8 cellular contexts compared by ENCODE assay signal in genomic region chr14:93207468-93208308, GRCh38. TPM values are rescaled to one million over a fixed set of nuclear protein-coding genes. Genes with fewer than 3 reads are reported as not detected.
DNase-seq lines count a peak whose midpoint lies in the region; ATAC-seq and TF ChIP-seq lines count a peak whose summit lies in the region.

No MANE protein-coding gene starts in this region.

- peaks cover 75% of the 10 kb centered on the region for H3K79me2 ChIP-seq in GM23248 (ENCODE audit: insufficient read depth)
- peaks cover 74% of the 10 kb centered on the region for H3K79me2 ChIP-seq in SK-N-SH (ENCODE audit: insufficient read depth)

- intact Hi-C loops in dorsolateral prefrontal cortex (cut with DNase I) = loop anchor here (1.0 to 10.0 kb wide), 8 partner anchors 22 to 413 kb away; partner anchors contain the start of genes BTBD7 (in 1 of the 2), GOLGA5 (in 1 of the 2), LYSET (in 1 of the 2) and MOAP1 (in 1 of the 2)
- intact Hi-C loops in right lobe of liver (cut with DNase I) = no loop called here

- H3K9me2 ChIP-seq in GM23248 (ENCODE audit: insufficient read depth) (no peaks in the 10 kb centered on the region), SK-N-SH (no peaks in the 10 kb centered on the region)

- POLR2A ChIA-PET in SK-N-SH (lab: Yijun Ruan, JAX) = interaction anchor here (0.6 to 3.6 kb wide), 3 partner anchors 14 to 459 kb away, joined by 3 to 19 read pairs (median 3); partner anchors contain the start of genes LGMN, LYSET and MOAP1

- H4K20me1 ChIP-seq in GM23248 (ENCODE audit: insufficient read depth) (no peaks in the 10 kb centered on the region), SK-N-SH (ENCODE audit: insufficient read depth) (no peaks in the 10 kb centered on the region)

- peak overlapping the region; percentile 99 for H3K4me2 ChIP-seq in GM23248 (ENCODE audit: unreplicated experiment)
- peak overlapping the region; percentile 84 for H3K4me2 ChIP-seq in SK-N-SH

- peak overlapping the region; percentile 83 for H2AFZ ChIP-seq in GM23248
- H2AFZ ChIP-seq in SK-N-SH (ENCODE audit: low read depth) = peak overlapping the region; percentile 85

- H3K36me3 ChIP-seq in GM23248 (ENCODE audit: low read depth) (peaks cover 3% of the 10 kb centered on the region; the same call in 1 of the 2 replicates), SK-N-SH (replicated peaks in 1 of 2; ENCODE audit: control insufficient read depth in 1 of 2, insufficient read depth in 2 of 2, low read length in 1 of 2) (peaks cover 18 to 31% of the 10 kb centered on the region in 2 experiments), right lobe of liver (peaks cover 0 to 23% (median 2%) of the 10 kb centered on the region in 4 donors)

- no peak for TF ChIP-seq POLR2A in right lobe of liver (IDR thresholded peaks at IDR 0.05)

- TF ChIP-seq EP300 in SK-N-SH (IDR thresholded peaks at IDR 0.05; ENCODE audit: borderline replicate concordance in 1 of 2, low read depth in 1 of 2, low read length in 1 of 2) = no peak

- H3K27ac ChIP-seq in GM23248 (peak overlapping the region; percentile 22), SK-N-SH (ENCODE audit: low read depth in 2 of 2, low read length in 1 of 2) (peak overlapping the region; percentile 63 to 77), dorsolateral prefrontal cortex (peak overlapping the region in 58 of 59 donors; percentile 2 to 94 (median 84)), right lobe of liver (peak overlapping the region; percentile 16 to 77 (median 30)), substantia nigra (ENCODE audit: low read depth, low read length, poor library complexity, severe bottlenecking) (peak overlapping the region; percentile 78)

- H3K27me3 ChIP-seq in GM23248 (replicated peaks; ENCODE audit: insufficient read depth) = no peaks in the 10 kb centered on the region
- no peaks in the 10 kb centered on the region for H3K27me3 ChIP-seq in SK-N-SH (ENCODE audit: insufficient read depth)
- H3K27me3 ChIP-seq in dorsolateral prefrontal cortex = no peaks in the 10 kb centered on the region
- H3K27me3 ChIP-seq in right lobe of liver = no peaks in the 10 kb centered on the region

- TF ChIP-seq RAD21 in SK-N-SH (IDR thresholded peaks at IDR 0.05; ENCODE audit: low read length) = peak; percentile 54

- in situ Hi-C loops in GM23248 (cut with MboI) = no loop called here

- H3K9me3 ChIP-seq in GM23248 (ENCODE audit: low read depth) (no peaks in the 10 kb centered on the region), SK-N-SH (no peaks in the 10 kb centered on the region), right lobe of liver (no peaks in the 10 kb centered on the region)

- peak; percentile 3 for DNase-seq in SKM-1 treated with dmso at 0.1 percent for 144 hours (lab: John Stamatoyannopoulos, UW; ENCODE audit: unreplicated experiment)
- DNase-seq in SKM-1 (lab: John Stamatoyannopoulos, UW; ENCODE audit: unreplicated experiment) = no peak
- peak; percentile 78 for DNase-seq in GM23248
- DNase-seq in Jurkat, Clone E6-1 (ENCODE audit: low read depth, low spot score) = no peak
- peak; percentile 79 for DNase-seq in SK-N-SH
- peak in 7 of 10 donors; percentile 39 to 62 (median 50) for DNase-seq in dorsolateral prefrontal cortex
- peak in 1 of 3 donors; percentile 65 for DNase-seq in right lobe of liver
- peak in 38 of 49 donors; percentile 6 to 77 (median 63) for DNase-seq in substantia nigra (lab: John Stamatoyannopoulos, UW)

- WGBS in GM23248 (ENCODE audit: low coverage in 1 of 2, low lambda C conversion rate in 2 of 2, missing lambda C conversion rate in 2 of 2), 2 experiments = 1 to 2% methylated on average over 12 to 23 of the region's 23 CpGs
- under 1% methylated on average over 11 of the region's 23 CpGs for WGBS in SK-N-SH (ENCODE audit: low lambda C conversion rate)
- WGBS in right lobe of liver (ENCODE audit: insufficient coverage, low coverage, low lambda C conversion rate, missing lambda C conversion rate) = 0% methylated on average over 19 of the region's 23 CpGs

- H3F3A ChIP-seq in GM23248 (ENCODE audit: insufficient read depth) (peaks cover 22% of the 10 kb centered on the region), SK-N-SH (replicated peaks; ENCODE audit: insufficient read depth) (peaks cover 29% of the 10 kb centered on the region)

- H3K4me3 ChIP-seq in GM23248 (peak overlapping the region; percentile 99), SK-N-SH (ENCODE audit: low read depth in 2 of 2, low read length in 1 of 2) (peak overlapping the region; percentile 75 to 97), dorsolateral prefrontal cortex (peak overlapping the region; percentile 63 to 99 (median 94)), right lobe of liver (peak overlapping the region; percentile 91 to 99 (median 95))
- H3K4me3 ChIP-seq in Jurkat, Clone E6-1 (ENCODE audit: low read length) = peak overlapping the region; percentile 88

- TF ChIP-seq CTCF in SK-N-SH (IDR thresholded peaks at IDR 0.05) (peak; percentile 60), dorsolateral prefrontal cortex (IDR thresholded peaks at IDR 0.05 in 54 of 56, conservative IDR thresholded peaks at IDR 0.05 in 2 of 56; ENCODE audit: low read depth in 1 of 56, partially characterized antibody in 56 of 56) (peak in 26 of 56 donors; percentile 3 to 55 (median 16)), right lobe of liver (IDR thresholded peaks at IDR 0.05) (no peak)

- H3K9ac ChIP-seq in GM23248 (peak overlapping the region; percentile 71), SK-N-SH (peak overlapping the region; percentile 69)

- peak; percentile 64 to 72 (median 66) for ATAC-seq in right lobe of liver

- CTCF ChIA-PET in SK-N-SH (lab: Yijun Ruan, JAX) = interaction anchor here (0.6 to 4.1 kb wide), 36 partner anchors 10 to 732 kb away, joined by 3 to 25 read pairs (median 4); partner anchors contain the start of genes ITPK1, LYSET and MOAP1

- H3K4me1 ChIP-seq in GM23248 (ENCODE audit: insufficient read depth) (peaks cover 22% of the 10 kb centered on the region), SK-N-SH (ENCODE audit: control insufficient read depth in 1 of 2, insufficient read depth in 2 of 2, low read depth in 1 of 2, low read length in 1 of 2) (peaks cover 6% of the 10 kb centered on the region in 2 experiments; a peak in 3 of 4 replicates), right lobe of liver (peaks cover 0 to 18% (median 0%) of the 10 kb centered on the region in 4 donors)

TF ChIP-seq in SK-N-SH, 30 proteins besides CTCF, POLR2A, EP300 and RAD21:
- TF ChIP-seq FOXJ3 (CRISPR knock-in tag; IDR thresholded peaks at IDR 0.05) (no peak), RCOR1 (IDR thresholded peaks at IDR 0.05; ENCODE audit: low read length) (no peak), YY1 (IDR thresholded peaks at IDR 0.05; ENCODE audit: low read depth) (no peak), TEAD4 (IDR thresholded peaks at IDR 0.05; ENCODE audit: borderline replicate concordance, insufficient read depth) (no peak), SMC3 (IDR thresholded peaks at IDR 0.05; ENCODE audit: low read depth, low read length) (peak; percentile 27; the same call in 1 of the 2 replicates), POLR2AphosphoS5 (IDR thresholded peaks at IDR 0.05; ENCODE audit: low read depth, low read length) (no peak)

RNA-seq across cellular contexts. Expression of gene UBR7, which starts 0.6 kb away (rescaled TPM):
- total RNA-seq in GM23248 (2014; rRNA removed; shearing (Covaris generic)) = 28.7 and 42.9 TPM in 2 replicates
- polyA plus RNA-seq in GM23248 (2016; fragmentation: Nextera tagmentation; extraction: Ambion mirVana) = 23.8 and 24.0 TPM in 2 replicates
- polyA plus RNA-seq in Jurkat, Clone E6-1 (2012; ENCODE audit: insufficient read depth, insufficient read length) = 73.1 TPM
- 28.2 and 29.7 TPM in 2 replicates for polyA plus RNA-seq in SK-N-SH (2012; rRNA removed)
- polyA plus RNA-seq in SK-N-SH (2012; cell fraction: cytosol; rRNA removed) = 31.7 and 34.3 TPM in 2 replicates
- 13.7 and 18.4 TPM in 2 replicates for polyA plus RNA-seq in SK-N-SH (2012; cell fraction: nucleus; rRNA removed)
- 10 to 100 TPM; 21.7 to 43.1 (median 30.0) TPM for total RNA-seq in dorsolateral prefrontal cortex
- 10 to 100 TPM in 2 of 6 experiments, 1 to 10 TPM in 4; 7.1 to 16.6 (median 8.4) TPM for total RNA-seq in right lobe of liver

RNA-seq across cellular contexts. Expression of gene GON7, which starts 0.8 kb away (rescaled TPM):
- 13.2 and 16.5 TPM in 2 replicates for total RNA-seq in GM23248 (2014; rRNA removed; shearing (Covaris generic))
- polyA plus RNA-seq in GM23248 (2016; fragmentation: Nextera tagmentation; extraction: Ambion mirVana) (18.3 and 19.0 TPM in 2 replicates), SK-N-SH (2012; rRNA removed) (14.8 and 16.5 TPM in 2 replicates)
- 27.2 TPM for polyA plus RNA-seq in Jurkat, Clone E6-1 (2012; ENCODE audit: insufficient read depth, insufficient read length)
- 25.5 and 26.5 TPM in 2 replicates for polyA plus RNA-seq in SK-N-SH (2012; cell fraction: cytosol; rRNA removed)
- polyA plus RNA-seq in SK-N-SH (2012; cell fraction: nucleus; rRNA removed) = 3.4 and 4.5 TPM in 2 replicates
- total RNA-seq in dorsolateral prefrontal cortex (10 to 100 TPM in 23 of 120 experiments, 1 to 10 TPM in 97; 3.6 to 13.0 (median 8.3) TPM), right lobe of liver (1 to 10 TPM; 4.1 to 9.0 (median 5.6) TPM)

RNA-seq across cellular contexts. Expression of gene LYSET, which starts 22.6 kb away (rescaled TPM):
- total RNA-seq in GM23248 (2014; rRNA removed; shearing (Covaris generic)) = 6.2 and 7.7 TPM in 2 replicates
- polyA plus RNA-seq in GM23248 (2016; fragmentation: Nextera tagmentation; extraction: Ambion mirVana) = 18.5 and 18.7 TPM in 2 replicates
- 24.7 TPM for polyA plus RNA-seq in Jurkat, Clone E6-1 (2012; ENCODE audit: insufficient read depth, insufficient read length)
- polyA plus RNA-seq in SK-N-SH (2012; rRNA removed) = 17.7 and 18.5 TPM in 2 replicates
- 24.5 and 27.0 TPM in 2 replicates for polyA plus RNA-seq in SK-N-SH (2012; cell fraction: cytosol; rRNA removed)
- polyA plus RNA-seq in SK-N-SH (2012; cell fraction: nucleus; rRNA removed) = 3.8 and 10.2 TPM in 2 replicates
- total RNA-seq in dorsolateral prefrontal cortex = 10 to 100 TPM in 115 of 120 experiments, 1 to 10 TPM in 5; 7.5 to 23.0 (median 15.3) TPM
- 10 to 100 TPM in 1 of 6 experiments, 1 to 10 TPM in 5; 4.0 to 11.0 (median 7.7) TPM for total RNA-seq in right lobe of liver

RNA-seq across cellular contexts. Expression of gene MOAP1, which starts 23.0 kb away (rescaled TPM):
- 17.5 and 18.3 TPM in 2 replicates for total RNA-seq in GM23248 (2014; rRNA removed; shearing (Covaris generic))
- polyA plus RNA-seq in GM23248 (2016; fragmentation: Nextera tagmentation; extraction: Ambion mirVana) = 9.8 and 11.8 TPM in 2 replicates
- polyA plus RNA-seq in Jurkat, Clone E6-1 (2012; ENCODE audit: insufficient read depth, insufficient read length) = 24.4 TPM
- polyA plus RNA-seq in SK-N-SH (2012; rRNA removed) = 25.0 and 42.0 TPM in 2 replicates
- 37.2 and 39.5 TPM in 2 replicates for polyA plus RNA-seq in SK-N-SH (2012; cell fraction: cytosol; rRNA removed)
- polyA plus RNA-seq in SK-N-SH (2012; cell fraction: nucleus; rRNA removed) = 22.8 and 43.6 TPM in 2 replicates
- 100 to 1,000 TPM in 111 of 120 experiments, 10 to 100 TPM in 9; 71.5 to 285 (median 191) TPM for total RNA-seq in dorsolateral prefrontal cortex
- total RNA-seq in right lobe of liver = 10 to 100 TPM in 4 of 6 experiments, 1 to 10 TPM in 2; 9.4 to 13.5 (median 11.3) TPM

Comparison
In these comparisons a context has a peak if more than half of its experiments do, and no peak if none do; other contexts are left out.
1. DNase-seq: peak in SKM-1 treated with dmso at 0.1 percent for 144 hours (single experiment), GM23248 (single experiment), SK-N-SH (single experiment), dorsolateral prefrontal cortex (7 of 10) and substantia nigra (38 of 49); none in SKM-1 (single experiment) and Jurkat, Clone E6-1 (single experiment).
2. H3K27ac ChIP-seq: peak in every context shown above with its lines; median percentile 84 in dorsolateral prefrontal cortex; 78 in substantia nigra; 70 in SK-N-SH; 30 in right lobe of liver; 22 in GM23248.
3. intact Hi-C loops: an anchor here in dorsolateral prefrontal cortex (1.0 to 10.0 kb wide); none called in right lobe of liver.
4. Peak in every context shown above with its lines, with median percentiles within 50 percentile points of each other: H3K4me3 ChIP-seq.